In genomic region chr19:5324947-5325346, GRCh38 we compare ENCODE assay signal across 32 cellular contexts. TPM values are rescaled to one million over a fixed set of nuclear protein-coding genes. Genes with fewer than 3 reads are reported as not detected.
"Had no signal": no experiment of that assay in that cellular context is flagged by ENCODE, and none has a peak within 500 bp of the region (broad histone marks: within the 10 kb centered on the region; RNA-seq: fewer than 3 reads in every experiment).

No MANE protein-coding gene starts in this region.

- ATAC-seq: activated CD4-positive, CD25-positive, alpha-beta regulatory T cell treated with anti-CD3 and anti-CD28 coated beads, Interleukin-2, amount 50 U/mL, for 24 hours; activated CD8-positive, alpha-beta T cell treated with anti-CD3 and anti-CD28 coated beads for 36 hours; activated naive CD8-positive, alpha-beta T cell treated with anti-CD3 and anti-CD28 coated beads, Interleukin-2, amount 50 U/mL, for 24 hours; activated T-cell treated with anti-CD3 and anti-CD28 coated beads, Interleukin-2, amount 50 U/mL, for 4 hours; activated T-helper 17 cell treated with anti-CD3 and anti-CD28 coated beads, Interleukin-2, amount 50 U/mL, for 72 hours; body of pancreas; effector memory CD8-positive, alpha-beta T cell; foreskin keratinocyte; gastrocnemius medialis; heart left ventricle had no signal

- H3K4me1 ChIP-seq: body of pancreas, foreskin keratinocyte had no signal

- H3K4me3 ChIP-seq: adrenal gland, body of pancreas, esophagus muscularis mucosa, gastrocnemius medialis, heart left ventricle had no signal

- DNase-seq: activated B cell treated with CpG ODN at 0.5 μM for 24 hours; activated CD4-positive, alpha-beta T cell treated with anti-CD3 and anti-CD28 coated beads for 48 hours; activated CD4-positive, alpha-beta T cell treated with anti-CD3 and anti-CD28 coated beads, Interleukin-2, amount 50 U/mL, for 1 hour; activated CD4-positive, alpha-beta T cell treated with anti-CD3 and anti-CD28 coated beads, Interleukin-2, amount 50 U/mL, for 48 hours; activated CD8-positive, alpha-beta memory T cell treated with anti-CD3 and anti-CD28 coated beads for 24 hours; activated CD8-positive, alpha-beta T cell treated with anti-CD3 and anti-CD28 coated beads for 36 hours; activated effector memory CD4-positive, alpha-beta T cell treated with Interleukin-2 at 50 U/mL for 16 hours; activated gamma-delta T cell treated with Interleukin-2 at 50 U/mL for 16 hours; activated naive CD4-positive, alpha-beta T cell treated with anti-CD3 and anti-CD28 coated beads for 36 hours; activated naive CD8-positive, alpha-beta T cell treated with anti-CD3 and anti-CD28 coated beads for 36 hours; activated naive CD8-positive, alpha-beta T cell treated with anti-CD3 and anti-CD28 coated beads, Interleukin-2, amount 50 U/mL, for 24 hours; activated T-cell treated with anti-CD3 and anti-CD28 coated beads, Interleukin-2, amount 50 U/mL, for 4 hours; adrenal gland; amygdala; aorta; body of pancreas; caudate nucleus; cortex of kidney; dermis blood vessel endothelial cell; effector CD4-positive, alpha-beta T cell; effector memory CD8-positive, alpha-beta T cell; erythroblast; foreskin keratinocyte; gastrocnemius medialis; glutamatergic neuron; T-helper 2 cell had no signal

- H3K36me3 ChIP-seq: adrenal gland, esophagus muscularis mucosa, gastrocnemius medialis, heart left ventricle had no signal

- H3K27ac ChIP-seq: adrenal gland, body of pancreas, esophagus muscularis mucosa, foreskin keratinocyte, gastrocnemius medialis, heart left ventricle had no signal

- H3K9me3 ChIP-seq: adrenal gland had no signal

- H3K27me3 ChIP-seq: adrenal gland had no signal

- FAIRE-seq: colon had no signal

RNA-seq across cellular contexts. Expression of gene PTPRS, which starts 15.7 kb away (rescaled TPM):
- total RNA-seq: T-helper 1 cell treated with Interleukin-12 subunit alpha and Interleukin-12 subunit beta and Interleukin-4 antibody, amounts not matched to agents 30 ng/mL and 1 ng/mL, for 36 hours had no signal
